ENCODE assay signal across 1 cellular context in genomic region chr16:58024347-58024672, GRCh38.
TF ChIP-seq lines count a peak whose summit lies in the region.

No MANE protein-coding gene starts in this region.

TF ChIP-seq in IMR-90, 13 proteins besides CTCF, POLR2A, EP300 and RAD21:
- no peak for TF ChIP-seq RFX5 (IDR thresholded peaks at IDR 0.05; ENCODE audit: low read depth, low read length)
- no peak for TF ChIP-seq SMC3 (IDR thresholded peaks at IDR 0.05; ENCODE audit: low read depth, low read length)
- TF ChIP-seq ELK1 (IDR thresholded peaks at IDR 0.05; ENCODE audit: borderline replicate concordance, low read depth, low read length) = no peak
- TF ChIP-seq MAFK (IDR thresholded peaks at IDR 0.05; ENCODE audit: low read depth, low read length) = no peak
- TF ChIP-seq USF2 (IDR thresholded peaks at IDR 0.05; ENCODE audit: low read depth, low read length) = no peak
- no peak for TF ChIP-seq MAZ (IDR thresholded peaks at IDR 0.05; ENCODE audit: borderline replicate concordance, low read depth, low read length)
- TF ChIP-seq CEBPB (IDR thresholded peaks at IDR 0.05; ENCODE audit: low read depth, low read length) = no peak
- TF ChIP-seq NFE2L2 (IDR thresholded peaks at IDR 0.05; ENCODE audit: low read depth, low read length) = no peak
- TF ChIP-seq MXI1 (IDR thresholded peaks at IDR 0.05; ENCODE audit: borderline replicate concordance, low read depth, low read length) = no peak
- TF ChIP-seq FOS (IDR thresholded peaks at IDR 0.05; ENCODE audit: low read depth, low read length) = no peak
- TF ChIP-seq BHLHE40 (IDR thresholded peaks at IDR 0.05; ENCODE audit: low read depth, low read length) = no peak
- TF ChIP-seq RCOR1 (IDR thresholded peaks at IDR 0.05; ENCODE audit: insufficient replicate concordance, low read length) = no peak
- TF ChIP-seq CHD1 (IDR thresholded peaks at IDR 0.05; ENCODE audit: low read depth, low read length) = no peak
TF ChIP-seq in IMR-90: peak in this region for 0.
